25 cellular contexts compared by ENCODE assay signal in the genomic region with DNA sequence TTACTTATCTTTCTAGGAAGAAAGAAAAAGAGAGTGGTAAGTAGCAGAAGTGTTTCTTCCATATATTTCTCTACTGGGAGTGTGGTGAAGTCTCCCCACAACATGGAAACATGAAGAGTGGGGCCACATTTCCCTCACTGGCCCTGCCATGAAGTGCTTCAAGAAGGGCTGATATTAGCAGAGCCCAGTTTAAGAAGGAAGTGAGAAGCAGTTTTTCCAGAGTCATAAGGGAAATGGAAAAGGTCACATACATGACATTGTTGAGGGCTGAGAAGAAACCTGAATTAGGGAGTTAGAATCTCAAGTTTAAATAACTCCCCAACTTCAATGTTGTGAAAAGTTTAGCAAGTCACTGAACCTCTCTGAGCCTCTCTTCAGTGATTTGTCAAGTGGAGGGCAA.
"Had no signal": no experiment of that assay in that cellular context is flagged by ENCODE, and none has a peak within 500 bp of the region (broad histone marks: within the 10 kb centered on the region; RNA-seq: fewer than 3 reads in every experiment).

No MANE protein-coding gene starts in this region.

- H3K27ac Mint-ChIP-seq: activated CD8-positive, alpha-beta T cell treated with anti-CD3 and anti-CD28 coated beads for 36 hours; activated naive CD8-positive, alpha-beta T cell treated with anti-CD3 and anti-CD28 coated beads, Interleukin-2, amount 10 ng/mL, durations not matched to agents 7 days and 5 days; T-cell had no signal

- H3K9me3 Mint-ChIP-seq: activated CD8-positive, alpha-beta T cell treated with anti-CD3 and anti-CD28 coated beads for 36 hours; activated T-cell treated with anti-CD3 and anti-CD28 coated beads, Interleukin-2, amount 50 U/mL, for 4 hours; T-cell had no signal

- H3K36me3 ChIP-seq: esophagus muscularis mucosa, heart right ventricle, left ventricle myocardium inferior, upper lobe of left lung, vagina had no signal

- H3K27ac ChIP-seq: esophagus muscularis mucosa, foreskin keratinocyte, left ventricle myocardium inferior, upper lobe of left lung, vagina, VCaP had no signal

- H3K36me3 Mint-ChIP-seq: T-cell had no signal

- H3K4me1 ChIP-seq: esophagus muscularis mucosa, left ventricle myocardium inferior, upper lobe of left lung had no signal

- H3K4me3 Mint-ChIP-seq: activated CD8-positive, alpha-beta T cell treated with anti-CD3 and anti-CD28 coated beads for 36 hours; activated naive CD8-positive, alpha-beta T cell treated with anti-CD3 and anti-CD28 coated beads, Interleukin-2, amount 10 ng/mL, durations not matched to agents 7 days and 5 days; activated T-cell treated with anti-CD3 and anti-CD28 coated beads, Interleukin-2, amount 50 U/mL, for 4 hours; natural killer cell treated with Interleukin-12 subunit alpha and Interleukin-12 subunit beta and Interleukin-15 and Interleukin-18, amount 100 ng/mL, for 72 hours; T-cell had no signal

- H3K27me3 ChIP-seq: esophagus muscularis mucosa, upper lobe of left lung, vagina had no signal

- H3K9me3 ChIP-seq: esophagus muscularis mucosa, heart right ventricle, left ventricle myocardium inferior, mucosa of descending colon, upper lobe of left lung, vagina had no signal

- DNase-seq: activated CD4-positive, alpha-beta T cell treated with anti-CD3 and anti-CD28 coated beads for 4 hours; activated CD8-positive, alpha-beta T cell treated with anti-CD3 and anti-CD28 coated beads for 36 hours; activated effector memory CD4-positive, alpha-beta T cell treated with Interleukin-2 at 50 U/mL for 16 hours; activated naive CD4-positive, alpha-beta T cell treated with Interleukin-2 at 50 U/mL for 16 hours; activated naive CD8-positive, alpha-beta T cell treated with anti-CD3 and anti-CD28 coated beads, Interleukin-2, amount 10 ng/mL, durations not matched to agents 7 days and 5 days; activated T-cell treated with anti-CD3 and anti-CD28 coated beads, Interleukin-2, amount 50 U/mL, for 4 hours; amniotic stem cell; caudate nucleus; cortex of kidney; foreskin keratinocyte; heart right ventricle; left ventricle myocardium inferior; mucosa of descending colon; right cardiac atrium; stimulated activated CD4-positive, alpha-beta T cell treated with anti-CD3 and anti-CD28 coated beads, Interleukin-15, amount 100 ng/mL, for 24 hours; stimulated activated CD4-positive, alpha-beta T cell treated with anti-CD3 and anti-CD28 coated beads, Interleukin-2, amount 100 ng/mL, for 24 hours; stimulated activated naive CD4-positive, alpha-beta T cell treated with Interleukin-2 at 50 U/mL for 16 hours; substantia nigra; T-cell; upper lobe of left lung had no signal

- H3K4me3 ChIP-seq: esophagus muscularis mucosa, heart right ventricle, left ventricle myocardium inferior, lung, mucosa of descending colon, upper lobe of left lung, vagina had no signal
